ENCODE assay signal across 12 cellular contexts in the genomic region with DNA sequence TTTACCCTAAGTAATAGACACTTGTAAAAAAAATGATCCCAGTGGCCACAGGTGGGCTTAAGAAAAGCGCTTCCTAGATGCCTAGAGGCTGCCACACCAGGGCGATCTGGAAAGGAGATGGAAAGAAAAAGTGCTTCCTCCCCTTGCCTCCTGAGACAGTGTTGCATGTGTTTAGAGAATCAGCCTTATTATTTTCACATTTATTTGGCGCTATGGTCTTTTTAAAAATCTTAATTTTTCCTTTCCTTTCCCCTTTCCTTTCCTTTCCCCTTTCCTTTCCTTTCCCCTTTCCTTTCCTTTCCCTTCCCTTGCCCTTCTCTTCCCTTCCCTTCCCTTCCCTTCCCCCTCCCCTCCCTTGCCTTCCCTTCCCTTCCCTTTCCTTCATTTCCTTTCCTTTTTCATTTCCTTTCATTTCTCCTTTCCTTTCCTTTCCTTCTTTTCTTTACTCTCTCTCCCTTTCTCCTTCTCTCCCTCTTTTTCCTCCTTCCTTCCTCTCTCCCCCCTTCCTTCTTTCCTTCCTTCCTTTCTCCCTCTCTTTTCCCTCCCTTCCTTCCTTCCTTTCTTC. TPM values are rescaled to one million over a fixed set of nuclear protein-coding genes. Genes with fewer than 3 reads are reported as not detected.
"Had no signal": no experiment of that assay in that cellular context is flagged by ENCODE, and none has a peak within 500 bp of the region (broad histone marks: within the 10 kb centered on the region; RNA-seq: fewer than 3 reads in every experiment).

No MANE protein-coding gene starts in this region.

- FAIRE-seq: H1, H54 had no signal

- DNase-seq: GM23248, GOT3, H7, H9, HCEC 1CT, HFFc6 had no signal

- H3K9ac ChIP-seq: GM23248 had no signal

- H3K4me1 ChIP-seq: HAP-1 had no signal

- H3K27ac ChIP-seq: GM23248 had no signal

- ATAC-seq: GM23338, HCT116 had no signal

- H3K4me3 ChIP-seq: GM23248, GM23338, HAP-1 had no signal

- H3K36me3 ChIP-seq: HAP-1 had no signal

- H3K9me3 ChIP-seq: HAP-1 had no signal

- H3K4me2 ChIP-seq: GM23338 had no signal

- H3K9me3 Mint-ChIP-seq: GM23338, H9, HFFc6 had no signal

- H3K27ac Mint-ChIP-seq: GM23338, H9, HFFc6 had no signal

- H2AFZ ChIP-seq: GM23248, GM23338 had no signal

- H3K4me3 Mint-ChIP-seq: GM23338, H9, HFFc6 had no signal

- H3K4me1 Mint-ChIP-seq: GM23338, H9 had no signal

RNA-seq across cellular contexts. Expression of a gene that starts 7.1 kb away (rescaled TPM):
- total RNA-seq: H4 had no signal
